ENCODE assay signal across 1 cellular context in the genomic region with DNA sequence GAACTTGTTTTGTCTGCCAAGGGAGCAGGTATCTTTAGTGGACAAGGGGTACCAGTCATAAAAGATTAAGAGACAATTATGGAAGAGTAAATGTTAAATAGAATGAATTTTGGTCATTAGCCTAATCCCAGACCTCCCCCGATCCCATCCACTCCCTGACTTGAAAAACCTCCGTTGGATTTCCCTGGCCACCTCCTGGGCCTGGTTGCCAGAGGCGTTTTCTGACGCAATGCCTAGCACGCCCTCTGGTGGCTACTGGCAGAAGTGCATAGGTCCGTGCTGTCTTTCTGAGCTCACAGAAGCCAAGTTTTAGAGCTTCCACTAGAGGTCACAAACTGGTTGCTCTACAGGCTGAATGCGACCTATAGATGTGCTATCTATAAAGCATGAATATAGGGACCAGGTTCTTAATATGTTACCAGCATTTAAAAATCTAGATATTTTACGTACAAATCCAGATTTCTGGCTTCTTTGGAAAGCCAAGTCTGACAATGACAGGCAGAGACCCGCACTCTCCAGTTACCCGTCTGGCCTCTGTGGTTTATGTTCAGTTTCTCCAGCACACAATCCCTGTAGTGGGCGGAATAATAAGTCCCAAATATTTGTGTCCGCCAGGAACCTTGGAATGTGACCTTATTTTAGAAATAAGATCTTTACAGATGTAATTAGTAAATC.
TF ChIP-seq lines count a peak whose summit lies in the region.

No MANE protein-coding gene starts in this region.

TF ChIP-seq in HepG2, 621 proteins besides CTCF, POLR2A, EP300 and RAD21 (continued from another document and continues in another):
- TF ChIP-seq, protein P1, sequence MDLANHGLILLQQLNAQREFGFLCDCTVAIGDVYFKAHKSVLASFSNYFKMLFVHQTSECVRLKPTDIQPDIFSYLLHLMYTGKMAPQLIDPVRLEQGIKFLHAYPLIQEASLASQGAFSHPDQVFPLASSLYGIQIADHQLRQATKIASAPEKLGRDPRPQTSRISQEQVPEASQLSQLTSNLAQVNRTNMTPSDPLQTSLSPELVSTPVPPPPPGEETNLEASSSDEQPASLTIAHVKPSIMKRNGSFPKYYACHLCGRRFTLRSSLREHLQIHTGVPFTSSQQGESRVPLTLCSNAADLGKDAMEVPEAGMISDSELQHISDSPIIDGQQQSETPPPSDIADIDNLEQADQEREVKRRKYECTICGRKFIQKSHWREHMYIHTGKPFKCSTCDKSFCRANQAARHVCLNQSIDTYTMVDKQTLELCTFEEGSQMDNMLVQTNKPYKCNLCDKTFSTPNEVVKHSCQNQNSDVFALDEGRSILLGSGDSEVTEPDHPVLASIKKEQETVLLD (CRISPR knock-in tag; IDR thresholded peaks at IDR 0.05; ENCODE audit: low read depth): no peak
- TF ChIP-seq MATR3 (CRISPR knock-in tag; IDR thresholded peaks at IDR 0.05) (no peak), ZNF660 (CRISPR knock-in tag; IDR thresholded peaks at IDR 0.05; ENCODE audit: borderline replicate concordance, low read depth) (no peak), ZNF143 (CRISPR knock-in tag; IDR thresholded peaks at IDR 0.05) (no peak), ATF1 (CRISPR knock-in tag; IDR thresholded peaks at IDR 0.05) (no peak), ERF (CRISPR knock-in tag; IDR thresholded peaks at IDR 0.05) (peak; percentile 58; the same call in 1 of the 2 replicates), ZNF879 (CRISPR knock-in tag; IDR thresholded peaks at IDR 0.05) (no peak), HOXD1 (CRISPR knock-in tag; IDR thresholded peaks at IDR 0.05) (no peak), JUNB (CRISPR knock-in tag; IDR thresholded peaks at IDR 0.05; ENCODE audit: borderline replicate concordance) (no peak), NPAS2 (CRISPR knock-in tag; IDR thresholded peaks at IDR 0.05; ENCODE audit: borderline replicate concordance) (no peak), THYN1 (CRISPR knock-in tag; IDR thresholded peaks at IDR 0.05; ENCODE audit: borderline replicate concordance, low read depth) (no peak), SRF (IDR thresholded peaks at IDR 0.05; ENCODE audit: low read depth, low read length) (no peak), ZNF790 (CRISPR knock-in tag; IDR thresholded peaks at IDR 0.05; ENCODE audit: borderline replicate concordance) (no peak), TOE1 (CRISPR knock-in tag; IDR thresholded peaks at IDR 0.05) (no peak), ISL2 (CRISPR knock-in tag; IDR thresholded peaks at IDR 0.05) (0 out of 2 replicates have a peak, but pooled peaks have one; percentile 43), SALL1 (CRISPR knock-in tag; IDR thresholded peaks at IDR 0.05) (peak; percentile 69), ZNF788 (CRISPR knock-in tag; IDR thresholded peaks at IDR 0.05; ENCODE audit: borderline replicate concordance) (no peak; the same call in 1 of the 2 replicates), KDM5B (CRISPR knock-in tag; IDR thresholded peaks at IDR 0.05; ENCODE audit: borderline replicate concordance) (peak; percentile 41; the same call in 1 of the 2 replicates), FOXA3 (CRISPR knock-in tag; IDR thresholded peaks at IDR 0.05) (peak; percentile 65), RFX5 (IDR thresholded peaks at IDR 0.05; ENCODE audit: low read depth, low read length) (no peak), KAT7 (CRISPR knock-in tag; IDR thresholded peaks at IDR 0.05; ENCODE audit: borderline replicate concordance) (0 out of 2 replicates have a peak, but pooled peaks have one; percentile 80), ZNF180 (CRISPR knock-in tag; IDR thresholded peaks at IDR 0.05; ENCODE audit: borderline replicate concordance, low read depth) (no peak), SAFB2 (CRISPR knock-in tag; IDR thresholded peaks at IDR 0.05; ENCODE audit: borderline replicate concordance, low read depth) (no peak), ZNF326 (CRISPR knock-in tag; IDR thresholded peaks at IDR 0.05; ENCODE audit: borderline replicate concordance) (no peak), MTF2 (CRISPR knock-in tag; IDR thresholded peaks at IDR 0.05; ENCODE audit: borderline replicate concordance) (no peak), ZNF260 (CRISPR knock-in tag; IDR thresholded peaks at IDR 0.05; ENCODE audit: borderline replicate concordance, low read depth) (no peak), FOXK2 (IDR thresholded peaks at IDR 0.05) (no peak), NRL (CRISPR knock-in tag; IDR thresholded peaks at IDR 0.05; ENCODE audit: borderline replicate concordance) (no peak), FOXO1 (CRISPR knock-in tag; IDR thresholded peaks at IDR 0.05) (0 out of 2 replicates have a peak, but pooled peaks have one; percentile 25)
- TF ChIP-seq, protein P2, sequence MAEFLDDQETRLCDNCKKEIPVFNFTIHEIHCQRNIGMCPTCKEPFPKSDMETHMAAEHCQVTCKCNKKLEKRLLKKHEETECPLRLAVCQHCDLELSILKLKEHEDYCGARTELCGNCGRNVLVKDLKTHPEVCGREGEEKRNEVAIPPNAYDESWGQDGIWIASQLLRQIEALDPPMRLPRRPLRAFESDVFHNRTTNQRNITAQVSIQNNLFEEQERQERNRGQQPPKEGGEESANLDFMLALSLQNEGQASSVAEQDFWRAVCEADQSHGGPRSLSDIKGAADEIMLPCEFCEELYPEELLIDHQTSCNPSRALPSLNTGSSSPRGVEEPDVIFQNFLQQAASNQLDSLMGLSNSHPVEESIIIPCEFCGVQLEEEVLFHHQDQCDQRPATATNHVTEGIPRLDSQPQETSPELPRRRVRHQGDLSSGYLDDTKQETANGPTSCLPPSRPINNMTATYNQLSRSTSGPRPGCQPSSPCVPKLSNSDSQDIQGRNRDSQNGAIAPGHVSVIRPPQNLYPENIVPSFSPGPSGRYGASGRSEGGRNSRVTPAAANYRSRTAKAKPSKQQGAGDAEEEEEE (CRISPR knock-in tag; IDR thresholded peaks at IDR 0.05; ENCODE audit: borderline replicate concordance): no peak
- TF ChIP-seq, protein P3, sequence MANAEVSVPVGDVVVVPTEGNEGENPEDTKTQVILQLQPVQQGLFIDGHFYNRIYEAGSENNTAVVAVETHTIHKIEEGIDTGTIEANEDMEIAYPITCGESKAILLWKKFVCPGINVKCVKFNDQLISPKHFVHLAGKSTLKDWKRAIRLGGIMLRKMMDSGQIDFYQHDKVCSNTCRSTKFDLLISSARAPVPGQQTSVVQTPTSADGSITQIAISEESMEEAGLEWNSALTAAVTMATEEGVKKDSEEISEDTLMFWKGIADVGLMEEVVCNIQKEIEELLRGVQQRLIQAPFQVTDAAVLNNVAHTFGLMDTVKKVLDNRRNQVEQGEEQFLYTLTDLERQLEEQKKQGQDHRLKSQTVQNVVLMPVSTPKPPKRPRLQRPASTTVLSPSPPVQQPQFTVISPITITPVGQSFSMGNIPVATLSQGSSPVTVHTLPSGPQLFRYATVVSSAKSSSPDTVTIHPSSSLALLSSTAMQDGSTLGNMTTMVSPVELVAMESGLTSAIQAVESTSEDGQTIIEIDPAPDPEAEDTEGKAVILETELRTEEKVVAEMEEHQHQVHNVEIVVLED (CRISPR knock-in tag; IDR thresholded peaks at IDR 0.05; ENCODE audit: borderline replicate concordance): no peak
- TF ChIP-seq, protein P4, sequence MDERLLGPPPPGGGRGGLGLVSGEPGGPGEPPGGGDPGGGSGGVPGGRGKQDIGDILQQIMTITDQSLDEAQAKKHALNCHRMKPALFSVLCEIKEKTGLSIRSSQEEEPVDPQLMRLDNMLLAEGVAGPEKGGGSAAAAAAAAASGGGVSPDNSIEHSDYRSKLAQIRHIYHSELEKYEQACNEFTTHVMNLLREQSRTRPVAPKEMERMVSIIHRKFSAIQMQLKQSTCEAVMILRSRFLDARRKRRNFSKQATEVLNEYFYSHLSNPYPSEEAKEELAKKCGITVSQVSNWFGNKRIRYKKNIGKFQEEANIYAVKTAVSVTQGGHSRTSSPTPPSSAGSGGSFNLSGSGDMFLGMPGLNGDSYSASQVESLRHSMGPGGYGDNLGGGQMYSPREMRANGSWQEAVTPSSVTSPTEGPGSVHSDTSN (CRISPR knock-in tag; IDR thresholded peaks at IDR 0.05): no peak
- TF ChIP-seq, protein P5, sequence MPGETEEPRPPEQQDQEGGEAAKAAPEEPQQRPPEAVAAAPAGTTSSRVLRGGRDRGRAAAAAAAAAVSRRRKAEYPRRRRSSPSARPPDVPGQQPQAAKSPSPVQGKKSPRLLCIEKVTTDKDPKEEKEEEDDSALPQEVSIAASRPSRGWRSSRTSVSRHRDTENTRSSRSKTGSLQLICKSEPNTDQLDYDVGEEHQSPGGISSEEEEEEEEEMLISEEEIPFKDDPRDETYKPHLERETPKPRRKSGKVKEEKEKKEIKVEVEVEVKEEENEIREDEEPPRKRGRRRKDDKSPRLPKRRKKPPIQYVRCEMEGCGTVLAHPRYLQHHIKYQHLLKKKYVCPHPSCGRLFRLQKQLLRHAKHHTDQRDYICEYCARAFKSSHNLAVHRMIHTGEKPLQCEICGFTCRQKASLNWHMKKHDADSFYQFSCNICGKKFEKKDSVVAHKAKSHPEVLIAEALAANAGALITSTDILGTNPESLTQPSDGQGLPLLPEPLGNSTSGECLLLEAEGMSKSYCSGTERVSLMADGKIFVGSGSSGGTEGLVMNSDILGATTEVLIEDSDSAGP (CRISPR knock-in tag; IDR thresholded peaks at IDR 0.05; ENCODE audit: borderline replicate concordance): peak; percentile 24; the same call in 1 of the 2 replicates
- TF ChIP-seq, protein P6, sequence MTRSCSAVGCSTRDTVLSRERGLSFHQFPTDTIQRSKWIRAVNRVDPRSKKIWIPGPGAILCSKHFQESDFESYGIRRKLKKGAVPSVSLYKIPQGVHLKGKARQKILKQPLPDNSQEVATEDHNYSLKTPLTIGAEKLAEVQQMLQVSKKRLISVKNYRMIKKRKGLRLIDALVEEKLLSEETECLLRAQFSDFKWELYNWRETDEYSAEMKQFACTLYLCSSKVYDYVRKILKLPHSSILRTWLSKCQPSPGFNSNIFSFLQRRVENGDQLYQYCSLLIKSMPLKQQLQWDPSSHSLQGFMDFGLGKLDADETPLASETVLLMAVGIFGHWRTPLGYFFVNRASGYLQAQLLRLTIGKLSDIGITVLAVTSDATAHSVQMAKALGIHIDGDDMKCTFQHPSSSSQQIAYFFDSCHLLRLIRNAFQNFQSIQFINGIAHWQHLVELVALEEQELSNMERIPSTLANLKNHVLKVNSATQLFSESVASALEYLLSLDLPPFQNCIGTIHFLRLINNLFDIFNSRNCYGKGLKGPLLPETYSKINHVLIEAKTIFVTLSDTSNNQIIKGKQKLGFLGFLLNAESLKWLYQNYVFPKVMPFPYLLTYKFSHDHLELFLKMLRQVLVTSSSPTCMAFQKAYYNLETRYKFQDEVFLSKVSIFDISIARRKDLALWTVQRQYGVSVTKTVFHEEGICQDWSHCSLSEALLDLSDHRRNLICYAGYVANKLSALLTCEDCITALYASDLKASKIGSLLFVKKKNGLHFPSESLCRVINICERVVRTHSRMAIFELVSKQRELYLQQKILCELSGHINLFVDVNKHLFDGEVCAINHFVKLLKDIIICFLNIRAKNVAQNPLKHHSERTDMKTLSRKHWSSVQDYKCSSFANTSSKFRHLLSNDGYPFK (CRISPR knock-in tag; IDR thresholded peaks at IDR 0.05; ENCODE audit: borderline replicate concordance): peak; percentile 28; the same call in 1 of the 2 replicates
- TF ChIP-seq, protein P7, sequence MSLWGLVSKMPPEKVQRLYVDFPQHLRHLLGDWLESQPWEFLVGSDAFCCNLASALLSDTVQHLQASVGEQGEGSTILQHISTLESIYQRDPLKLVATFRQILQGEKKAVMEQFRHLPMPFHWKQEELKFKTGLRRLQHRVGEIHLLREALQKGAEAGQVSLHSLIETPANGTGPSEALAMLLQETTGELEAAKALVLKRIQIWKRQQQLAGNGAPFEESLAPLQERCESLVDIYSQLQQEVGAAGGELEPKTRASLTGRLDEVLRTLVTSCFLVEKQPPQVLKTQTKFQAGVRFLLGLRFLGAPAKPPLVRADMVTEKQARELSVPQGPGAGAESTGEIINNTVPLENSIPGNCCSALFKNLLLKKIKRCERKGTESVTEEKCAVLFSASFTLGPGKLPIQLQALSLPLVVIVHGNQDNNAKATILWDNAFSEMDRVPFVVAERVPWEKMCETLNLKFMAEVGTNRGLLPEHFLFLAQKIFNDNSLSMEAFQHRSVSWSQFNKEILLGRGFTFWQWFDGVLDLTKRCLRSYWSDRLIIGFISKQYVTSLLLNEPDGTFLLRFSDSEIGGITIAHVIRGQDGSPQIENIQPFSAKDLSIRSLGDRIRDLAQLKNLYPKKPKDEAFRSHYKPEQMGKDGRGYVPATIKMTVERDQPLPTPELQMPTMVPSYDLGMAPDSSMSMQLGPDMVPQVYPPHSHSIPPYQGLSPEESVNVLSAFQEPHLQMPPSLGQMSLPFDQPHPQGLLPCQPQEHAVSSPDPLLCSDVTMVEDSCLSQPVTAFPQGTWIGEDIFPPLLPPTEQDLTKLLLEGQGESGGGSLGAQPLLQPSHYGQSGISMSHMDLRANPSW (CRISPR knock-in tag; IDR thresholded peaks at IDR 0.05; ENCODE audit: borderline replicate concordance): no peak
- TF ChIP-seq, protein P8, sequence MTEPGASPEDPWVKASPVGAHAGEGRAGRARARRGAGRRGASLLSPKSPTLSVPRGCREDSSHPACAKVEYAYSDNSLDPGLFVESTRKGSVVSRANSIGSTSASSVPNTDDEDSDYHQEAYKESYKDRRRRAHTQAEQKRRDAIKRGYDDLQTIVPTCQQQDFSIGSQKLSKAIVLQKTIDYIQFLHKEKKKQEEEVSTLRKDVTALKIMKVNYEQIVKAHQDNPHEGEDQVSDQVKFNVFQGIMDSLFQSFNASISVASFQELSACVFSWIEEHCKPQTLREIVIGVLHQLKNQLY (CRISPR knock-in tag; IDR thresholded peaks at IDR 0.05): 0 out of 2 replicates have a peak, but pooled peaks have one; percentile 44
- TF ChIP-seq, protein P9, sequence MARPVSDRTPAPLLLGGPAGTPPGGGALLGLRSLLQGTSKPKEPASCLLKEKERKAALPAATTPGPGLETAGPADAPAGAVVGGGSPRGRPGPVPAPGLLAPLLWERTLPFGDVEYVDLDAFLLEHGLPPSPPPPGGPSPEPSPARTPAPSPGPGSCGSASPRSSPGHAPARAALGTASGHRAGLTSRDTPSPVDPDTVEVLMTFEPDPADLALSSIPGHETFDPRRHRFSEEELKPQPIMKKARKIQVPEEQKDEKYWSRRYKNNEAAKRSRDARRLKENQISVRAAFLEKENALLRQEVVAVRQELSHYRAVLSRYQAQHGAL (CRISPR knock-in tag; IDR thresholded peaks at IDR 0.05; ENCODE audit: not compliant biosample characterization): no peak
- TF ChIP-seq, protein P10, sequence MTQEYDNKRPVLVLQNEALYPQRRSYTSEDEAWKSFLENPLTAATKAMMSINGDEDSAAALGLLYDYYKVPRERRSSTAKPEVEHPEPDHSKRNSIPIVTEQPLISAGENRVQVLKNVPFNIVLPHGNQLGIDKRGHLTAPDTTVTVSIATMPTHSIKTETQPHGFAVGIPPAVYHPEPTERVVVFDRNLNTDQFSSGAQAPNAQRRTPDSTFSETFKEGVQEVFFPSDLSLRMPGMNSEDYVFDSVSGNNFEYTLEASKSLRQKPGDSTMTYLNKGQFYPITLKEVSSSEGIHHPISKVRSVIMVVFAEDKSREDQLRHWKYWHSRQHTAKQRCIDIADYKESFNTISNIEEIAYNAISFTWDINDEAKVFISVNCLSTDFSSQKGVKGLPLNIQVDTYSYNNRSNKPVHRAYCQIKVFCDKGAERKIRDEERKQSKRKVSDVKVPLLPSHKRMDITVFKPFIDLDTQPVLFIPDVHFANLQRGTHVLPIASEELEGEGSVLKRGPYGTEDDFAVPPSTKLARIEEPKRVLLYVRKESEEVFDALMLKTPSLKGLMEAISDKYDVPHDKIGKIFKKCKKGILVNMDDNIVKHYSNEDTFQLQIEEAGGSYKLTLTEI (CRISPR knock-in tag; conservative IDR thresholded peaks at IDR 0.05): no peak
- TF ChIP-seq, protein P11, sequence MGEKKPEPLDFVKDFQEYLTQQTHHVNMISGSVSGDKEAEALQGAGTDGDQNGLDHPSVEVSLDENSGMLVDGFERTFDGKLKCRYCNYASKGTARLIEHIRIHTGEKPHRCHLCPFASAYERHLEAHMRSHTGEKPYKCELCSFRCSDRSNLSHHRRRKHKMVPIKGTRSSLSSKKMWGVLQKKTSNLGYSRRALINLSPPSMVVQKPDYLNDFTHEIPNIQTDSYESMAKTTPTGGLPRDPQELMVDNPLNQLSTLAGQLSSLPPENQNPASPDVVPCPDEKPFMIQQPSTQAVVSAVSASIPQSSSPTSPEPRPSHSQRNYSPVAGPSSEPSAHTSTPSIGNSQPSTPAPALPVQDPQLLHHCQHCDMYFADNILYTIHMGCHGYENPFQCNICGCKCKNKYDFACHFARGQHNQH (CRISPR knock-in tag; IDR thresholded peaks at IDR 0.05): peak; percentile 60; the same call in 1 of the 2 replicates
